9 cellular contexts compared by ENCODE assay signal in genomic region chr7:11830582-11831382, GRCh38. TPM values are rescaled to one million over a fixed set of nuclear protein-coding genes. Genes with fewer than 3 reads are reported as not detected.
DNase-seq lines count a peak whose midpoint lies in the region; ATAC-seq and TF ChIP-seq lines count a peak whose summit lies in the region.
"Had no signal": no experiment of that assay in that cellular context is flagged by ENCODE, and none has a peak within 500 bp of the region (broad histone marks: within the 10 kb centered on the region; RNA-seq: fewer than 3 reads in every experiment).

No MANE protein-coding gene starts in this region.

- intact Hi-C loops in psoas muscle (cut with DNase I): loop anchor here in 1 of 2 donors (10.0 kb wide), 1 partner anchor 406 kb away; no protein-coding TSS in a partner anchor

- H3K4me1 ChIP-seq in ES-I3 (ENCODE audit: insufficient read depth, low read length) (peaks cover 6% of the 10 kb centered on the region; the same call in 1 of the 2 replicates), SJCRH30 (no peaks in the 10 kb centered on the region; the same call in 1 of the 2 replicates), cardiac muscle cell (ENCODE audit: low read depth) (no peaks in the 10 kb centered on the region), psoas muscle (no peaks in the 10 kb centered on the region)

- H3K27ac ChIP-seq in SJCRH30 (peak overlapping the region; percentile 6; the same call in 1 of the 2 replicates), cardiac muscle cell (no peak overlapping the region), psoas muscle (no peak overlapping the region)
- H3K27ac ChIP-seq: HL-60 had no signal

- TF ChIP-seq CTCF in cardiac muscle cell (IDR thresholded peaks at IDR 0.05; ENCODE audit: low read depth, low read length) (no peak), psoas muscle (IDR thresholded peaks at IDR 0.05) (no peak)

- DNase-seq in SJCRH30: peak in 1 of 2 experiments; percentile 34
- peak; percentile 9 to 33 for DNase-seq in cardiac muscle cell (ENCODE audit: low read depth in 1 of 2, low spot score in 1 of 2)
- no peak for DNase-seq in psoas muscle
- no peak for DNase-seq in RKO (ENCODE audit: low spot score)

- H3K36me3 ChIP-seq in ES-I3 (ENCODE audit: insufficient read depth, low read length) (no peaks in the 10 kb centered on the region), SJCRH30 (no peaks in the 10 kb centered on the region), cardiac muscle cell (no peaks in the 10 kb centered on the region), psoas muscle (ENCODE audit: insufficient read depth in 1 of 2, low read depth in 1 of 2) (no peaks in the 10 kb centered on the region)

- peak overlapping the region; percentile 77 for H3K9ac ChIP-seq in ES-I3 (ENCODE audit: low read depth, low read length)

- H3K9me3 ChIP-seq in ES-I3 (ENCODE audit: control insufficient read depth, insufficient read depth, low read length) (no peaks in the 10 kb centered on the region), SJCRH30 (replicated peaks) (no peaks in the 10 kb centered on the region), cardiac muscle cell (ENCODE audit: low read depth) (no peaks in the 10 kb centered on the region), psoas muscle (no peaks in the 10 kb centered on the region)

- ATAC-seq in psoas muscle (no peak), HG02678 (IDR thresholded peaks at IDR 0.05; ENCODE audit: unreplicated experiment) (no peak), HG03196 (IDR thresholded peaks at IDR 0.05; ENCODE audit: unreplicated experiment) (no peak), GM19035 (IDR thresholded peaks at IDR 0.05; ENCODE audit: unreplicated experiment) (no peak)

- H3K4me3 ChIP-seq in SJCRH30 (peak overlapping the region; percentile 59), cardiac muscle cell (peak overlapping the region; percentile 77), psoas muscle (peak overlapping the region; percentile 64)

- H3K27me3 ChIP-seq in SJCRH30 (peaks cover 5% of the 10 kb centered on the region), cardiac muscle cell (peaks cover 7% of the 10 kb centered on the region), psoas muscle (ENCODE audit: insufficient read depth in 3 of 3, low read length in 2 of 3) (peaks cover 0 to 4% (median 0%) of the 10 kb centered on the region in 3 donors)

- 2% methylated on average over 10 of the region's 10 CpGs for WGBS in psoas muscle, 3 donors

RNA-seq across cellular contexts. Expression of gene THSD7A, which starts 1.2 kb away (rescaled TPM):
- total RNA-seq in SJCRH30 (2014; rRNA removed; shearing (Covaris generic)): 0.10 and 0.28 TPM in 2 replicates
- 2.0 and 3.7 TPM in 2 replicates for total RNA-seq in cardiac muscle cell
- 1.5 and 1.8 TPM in 2 replicates for polyA plus RNA-seq in cardiac muscle cell
- 1 to 10 TPM in 1 of 4 donors, under 1 TPM in 3; 0.21 to 1.4 (median 0.65) TPM for total RNA-seq in psoas muscle
- under 1 TPM; 0.06 to 0.18 (median 0.07) TPM for polyA plus RNA-seq in psoas muscle

Comparison
In these comparisons a context has a peak if more than half of its experiments do, and no peak if none do; other contexts are left out.
1. DNase-seq: peak in cardiac muscle cell (2 of 2); none in psoas muscle (0 of 2) and RKO (single experiment).
2. Peak in every context shown above with its lines, with median percentiles within 50 percentile points of each other: H3K4me3 ChIP-seq.